Comparison of ENCODE assay signal across 7 cellular contexts in the genomic region with DNA sequence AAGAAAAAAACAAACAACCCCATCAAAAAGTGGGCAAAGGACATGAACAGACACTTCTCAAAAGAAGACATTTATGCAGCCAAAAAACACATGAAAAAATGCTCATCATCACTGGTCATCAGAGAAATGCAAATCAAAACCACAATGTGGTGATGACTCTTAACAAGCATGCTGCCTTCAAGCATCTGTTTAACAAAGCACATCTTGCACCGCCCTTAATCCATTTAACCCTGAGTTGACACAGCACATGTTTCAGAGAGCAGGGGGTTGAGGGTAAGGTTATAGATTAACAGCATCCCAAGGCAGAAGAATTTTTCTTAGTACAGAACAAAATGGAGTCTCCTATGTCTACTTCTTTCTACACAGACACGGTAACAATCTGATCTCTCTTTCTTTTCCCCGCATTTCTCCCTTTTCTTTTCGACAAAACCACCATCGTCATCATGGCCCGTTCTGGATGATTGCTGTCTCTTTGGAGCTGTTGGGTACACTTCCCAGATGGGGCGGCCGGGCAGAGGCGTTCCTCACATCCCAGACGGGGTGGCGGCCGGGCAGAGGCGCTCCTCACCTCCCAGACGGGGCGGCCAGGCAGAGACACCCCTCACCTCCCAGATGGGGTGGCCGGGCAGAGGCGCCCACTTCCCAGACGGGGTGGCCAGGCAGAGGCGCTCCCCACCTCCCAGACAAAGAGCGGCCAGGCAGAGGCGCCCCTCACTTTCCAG. TPM values are rescaled to one million over a fixed set of nuclear protein-coding genes. Genes with fewer than 3 reads are reported as not detected.
A peak's percentile ranks its signal among the peaks of the same experiment; 100 is the strongest.
DNase-seq lines count a peak whose midpoint lies in the region; TF ChIP-seq lines count a peak whose summit lies in the region.
"Not testable (repeated sequence)": the region's sequence is repeated elsewhere in the genome, so short reads cannot be mapped to it uniquely, and the experiment has no call there.

No MANE protein-coding gene starts in this region.

- H3K27me3 ChIP-seq in SK-N-SH (ENCODE audit: insufficient read depth); mammary epithelial cell (ENCODE audit: insufficient read depth, low read length): not testable (repeated sequence)

- CTCF ChIA-PET in SK-N-SH (lab: Yijun Ruan, JAX); mammary epithelial cell (lab: Charles Lee; ENCODE audit: low non-redundant PET): not testable (repeated sequence)

- not testable (repeated sequence) for H3K9me3 ChIP-seq in SK-N-SH; mammary epithelial cell (replicated peaks; ENCODE audit: insufficient read depth, low read length)

- DNase-seq in EH (ENCODE audit: low read depth) (peak; percentile 84), HT1080 (ENCODE audit: low read depth) (peak; percentile 38), mammary epithelial cell (peak; percentile 50), fibroblast of peridontal ligament (ENCODE audit: extremely low read depth) (peak; percentile 82), kidney tubule cell (ENCODE audit: low spot score) (peak; percentile 70), renal cortical epithelial cell (ENCODE audit: low read depth) (peak; percentile 80)
- not testable (repeated sequence) for DNase-seq in SK-N-SH

- H3K36me3 ChIP-seq in SK-N-SH (replicated peaks in 1 of 2; ENCODE audit: control insufficient read depth in 1 of 2, insufficient read depth in 2 of 2, low read length in 1 of 2); mammary epithelial cell (ENCODE audit: insufficient read depth, low read length): not testable (repeated sequence)

- TF ChIP-seq EP300 in SK-N-SH (IDR thresholded peaks at IDR 0.05; ENCODE audit: borderline replicate concordance in 1 of 2, low read depth in 1 of 2, low read length in 1 of 2), result not testable (repeated sequence)

- WGBS in SK-N-SH (ENCODE audit: low lambda C conversion rate), result 82% methylated on average over 11 of the region's 21 CpGs
- WGBS in mammary epithelial cell (ENCODE audit: low coverage, missing lambda C conversion rate), result 90% methylated on average over 10 of the region's 21 CpGs

- intact Hi-C loops in mammary epithelial cell (cut with micrococcal nuclease), result not testable (repeated sequence)

- not testable (repeated sequence) for H3K79me2 ChIP-seq in SK-N-SH (ENCODE audit: insufficient read depth); mammary epithelial cell (ENCODE audit: insufficient read depth, low read length)

- not testable (repeated sequence) for H3K9me2 ChIP-seq in SK-N-SH

- H3K4me2 ChIP-seq in SK-N-SH; mammary epithelial cell (ENCODE audit: insufficient read depth, low read depth, low read length): not testable (repeated sequence)

- dilution Hi-C loops in mammary epithelial cell (cut with HindIII; ENCODE audit: low sequenced_read_pairs), result loop anchor here (10.0 kb wide), 2 partner anchors 245 to 365 kb away; no protein-coding TSS in a partner anchor

- POLR2A ChIA-PET in SK-N-SH (lab: Yijun Ruan, JAX), result not testable (repeated sequence)

- BruUV-seq in mammary epithelial cell (replicated peaks; lab: Mats Ljungman, UMichigan), result TSS peak; percentile 32

- TF ChIP-seq CTCF in SK-N-SH (IDR thresholded peaks at IDR 0.05); mammary epithelial cell (conservative IDR thresholded peaks at IDR 0.05 in 1 of 2, IDR thresholded peaks at IDR 0.05 in 1 of 2; ENCODE audit: extremely low read depth in 1 of 2, insufficient read depth in 1 of 2, low read depth in 1 of 2, low read length in 2 of 2): not testable (repeated sequence)

- TF ChIP-seq RAD21 in SK-N-SH (IDR thresholded peaks at IDR 0.05; ENCODE audit: low read length), result not testable (repeated sequence)

- not testable (repeated sequence) for H3K27ac ChIP-seq in SK-N-SH (ENCODE audit: low read depth in 2 of 2, low read length in 1 of 2); mammary epithelial cell (ENCODE audit: insufficient read depth, low read depth, low read length)

- peaks cover 32% of the 10 kb centered on the region for H3F3A ChIP-seq in SK-N-SH (replicated peaks; ENCODE audit: insufficient read depth)

- H3K4me3 ChIP-seq in SK-N-SH (ENCODE audit: low read depth in 2 of 2, low read length in 1 of 2); mammary epithelial cell (replicated peaks in 1 of 3; ENCODE audit: insufficient read depth in 1 of 3, low read depth in 2 of 3, low read length in 3 of 3): not testable (repeated sequence)

- H2AFZ ChIP-seq in SK-N-SH (ENCODE audit: low read depth); mammary epithelial cell (ENCODE audit: low read depth, low read length): not testable (repeated sequence)

- not testable (repeated sequence) for H4K20me1 ChIP-seq in SK-N-SH (ENCODE audit: insufficient read depth); mammary epithelial cell (ENCODE audit: insufficient read depth, low read length)

- in situ Hi-C loops in mammary epithelial cell (cut with MboI; ENCODE audit: low sequenced_read_pairs in 2 of 2), result loop anchor here (10.0 to 25.0 kb wide), 3 partner anchors 125 to 405 kb away; no protein-coding TSS in a partner anchor

- not testable (repeated sequence) for H3K9ac ChIP-seq in SK-N-SH; mammary epithelial cell (ENCODE audit: insufficient read depth, low read length)

- peaks cover 0 to 38% of the 10 kb centered on the region in 2 experiments; a peak in 3 of 4 replicates for H3K4me1 ChIP-seq in SK-N-SH (ENCODE audit: control insufficient read depth in 1 of 2, insufficient read depth in 2 of 2, low read depth in 1 of 2, low read length in 1 of 2)
- H3K4me1 ChIP-seq in mammary epithelial cell (ENCODE audit: insufficient read depth, low read length), result peaks cover 23% of the 10 kb centered on the region

TF ChIP-seq in SK-N-SH, 30 proteins besides CTCF, POLR2A, EP300 and RAD21:
- TF ChIP-seq TCF12 (IDR thresholded peaks at IDR 0.05), result 0 out of 2 replicates have a peak, but pooled peaks have one; percentile 16

RNA-seq across cellular contexts. Expression of a gene that starts 7.2 kb away (rescaled TPM):
- 48.2 and 58.5 TPM in 2 replicates for total RNA-seq in HT1080 (2014; rRNA removed; shearing (Covaris generic))
- 37.1 and 38.5 TPM in 2 replicates for polyA plus RNA-seq in HT1080 (2015; cell fraction: cytosol; rRNA removed)
- 54.0 and 65.3 TPM in 2 replicates for polyA plus RNA-seq in HT1080 (2015; cell fraction: nucleus; rRNA removed)
- polyA plus RNA-seq in SK-N-SH (2012; rRNA removed) (14.1 and 19.9 TPM in 2 replicates), mammary epithelial cell (11.5 TPM)
- 23.8 and 27.2 TPM in 2 replicates for polyA plus RNA-seq in SK-N-SH (2012; cell fraction: cytosol; rRNA removed)
- 7.4 and 19.3 TPM in 2 replicates for polyA plus RNA-seq in SK-N-SH (2012; cell fraction: nucleus; rRNA removed)
- total RNA-seq in mammary epithelial cell (10 to 100 TPM; 10.8 to 20.5 TPM), renal cortical epithelial cell (13.9 and 29.3 TPM in 2 replicates)
- polyA minus RNA-seq in mammary epithelial cell, result 5.1 TPM
